8 cellular contexts compared by ENCODE assay signal in genomic region chr1:149887456-149888159, GRCh38. TPM values are rescaled to one million over a fixed set of nuclear protein-coding genes. Genes with fewer than 3 reads are reported as not detected.
DNase-seq lines count a peak whose midpoint lies in the region; ATAC-seq and TF ChIP-seq lines count a peak whose summit lies in the region.

No MANE protein-coding gene starts in this region.

- no peaks in the 10 kb centered on the region for H3K27me3 ChIP-seq in GM23338 (ENCODE audit: insufficient read depth)

- H3K4me3 ChIP-seq in GM23338 (peak overlapping the region; percentile 81), fibroblast of the aortic adventitia (ENCODE audit: low read depth, low read length) (peak overlapping the region; percentile 78)

- ATAC-seq in GM23338 (peak; percentile 55), natural killer cell (peak; percentile 59 to 80 (median 63))
- peak; percentile 55 for ATAC-seq in stimulated activated naive CD8-positive, alpha-beta T cell treated with anti-CD3 and anti-CD28 coated beads, Interleukin-15, Interleukin-2, amounts not matched to agents 100 U/mL and 50 U/mL, for 24 hours

- peak overlapping the region; percentile 100 for H3K27ac ChIP-seq in GM23338 (ENCODE audit: low read depth)

- H3K9me2 ChIP-seq in GM23338 (ENCODE audit: insufficient read depth): no peaks in the 10 kb centered on the region

- TF ChIP-seq CTCF in GM23338 (conservative IDR thresholded peaks at IDR 0.05; ENCODE audit: low read depth in 2 of 2): no peak
- no peak for TF ChIP-seq CTCF in fibroblast of the aortic adventitia (IDR thresholded peaks at IDR 0.05; ENCODE audit: insufficient read depth, low read length)
- no peak for TF ChIP-seq CTCF in natural killer cell (IDR thresholded peaks at IDR 0.05)

- no peaks in the 10 kb centered on the region for H3K9me3 Mint-ChIP-seq in GM23338
- H3K9me3 Mint-ChIP-seq in natural killer cell: no peaks in the 10 kb centered on the region

- no peak overlapping the region for H3K27ac Mint-ChIP-seq in GM23338
- H3K27ac Mint-ChIP-seq in natural killer cell: no peak overlapping the region

- H3K4me1 Mint-ChIP-seq in GM23338: peaks cover 7% of the 10 kb centered on the region; the same call in 2 of the 3 replicates
- no peaks in the 10 kb centered on the region for H3K4me1 Mint-ChIP-seq in natural killer cell

- H3K4me1 ChIP-seq in GM23338 (ENCODE audit: insufficient read depth): peaks cover 3% of the 10 kb centered on the region; the same call in 1 of the 2 replicates

- peaks cover 12% of the 10 kb centered on the region; the same call in 1 of the 2 replicates for H3F3A ChIP-seq in GM23338 (replicated peaks; ENCODE audit: low read depth)

- H3K36me3 Mint-ChIP-seq in GM23338 (ENCODE audit: low read depth) (no peaks in the 10 kb centered on the region), natural killer cell (no peaks in the 10 kb centered on the region)

- no peak overlapping the region for H3K4me3 Mint-ChIP-seq in GM23338
- H3K4me3 Mint-ChIP-seq in natural killer cell: no peak overlapping the region

- H4K20me1 ChIP-seq in GM23338 (replicated peaks; ENCODE audit: insufficient read depth): no peaks in the 10 kb centered on the region

- peak overlapping the region; percentile 92 for H3K4me2 ChIP-seq in GM23338

- DNase-seq in EH (ENCODE audit: low read depth): peak; percentile 99
- peak; percentile 98 for DNase-seq in GM23338 (ENCODE audit: low spot score)
- DNase-seq in LHCN-M2 (ENCODE audit: low read depth): peak; percentile 99
- DNase-seq in RPMI7951 (ENCODE audit: low read depth): peak; percentile 99
- peak; percentile 32 to 57 for DNase-seq in activated T-helper 1 cell treated with anti-CD3 and anti-CD28 coated beads, Interleukin-2, amount 50 U/mL, for 16 hours (ENCODE audit: low read depth in 1 of 2, low spot score in 1 of 2)
- DNase-seq in fibroblast of the aortic adventitia (ENCODE audit: low read depth): peak; percentile 99
- DNase-seq in natural killer cell: peak; percentile 74
- DNase-seq in stimulated activated naive CD8-positive, alpha-beta T cell treated with anti-CD3 and anti-CD28 coated beads, Interleukin-15, Interleukin-2, amounts not matched to agents 100 U/mL and 50 U/mL, for 24 hours: peak; percentile 74

- 0 out of 2 replicates have a peak, but pooled peaks cover 7% of the 10 kb centered on the region for H3K79me2 ChIP-seq in GM23338 (replicated peaks; ENCODE audit: insufficient read depth)

- intact Hi-C loops in natural killer cell (cut with micrococcal nuclease): loop anchor here (1.0 kb wide), 2 partner anchors 12 to 40 kb away; partner anchors contain the start of genes BOLA1 and SF3B4

- H3K27me3 Mint-ChIP-seq in GM23338 (ENCODE audit: insufficient read depth, low read depth, poor library complexity) (peaks cover 3% of the 10 kb centered on the region), natural killer cell (ENCODE audit: low read depth in 2 of 2) (no peaks in the 10 kb centered on the region)

- no peak overlapping the region for H2AFZ ChIP-seq in GM23338

- H3K36me3 ChIP-seq in GM23338 (ENCODE audit: insufficient read depth): no peaks in the 10 kb centered on the region

TF ChIP-seq in GM23338, 12 proteins besides CTCF, POLR2A, EP300 and RAD21:
- 0 out of 2 replicates have a peak, but pooled peaks have one; percentile 18 for TF ChIP-seq ETS1 (IDR thresholded peaks at IDR 0.05)
- TF ChIP-seq POLR2AphosphoS5 (IDR thresholded peaks at IDR 0.05; ENCODE audit: low read depth): peak; percentile 90
- no peak for TF ChIP-seq NANOG (IDR thresholded peaks at IDR 0.05; ENCODE audit: borderline replicate concordance)

RNA-seq across cellular contexts. Expression of gene BOLA1, which starts 11.8 kb away (rescaled TPM):
- 13.4 and 18.4 TPM in 2 replicates for total RNA-seq in GM23338 (2014; rRNA removed; shearing (Covaris generic))
- polyA plus RNA-seq in GM23338 (2016; fragmentation: Nextera tagmentation; extraction: Ambion mirVana): 23.1 and 26.2 TPM in 2 replicates
- total RNA-seq in LHCN-M2 (2014; rRNA removed): 14.4 and 18.5 TPM in 2 replicates
- polyA plus RNA-seq in LHCN-M2 (2012): 14.1 TPM
- total RNA-seq in RPMI7951 (2014; rRNA removed; shearing (Covaris generic)): 16.7 and 25.0 TPM in 2 replicates
- total RNA-seq in fibroblast of the aortic adventitia (ENCODE audit: low replicate concordance): 7.0 and 9.4 TPM in 2 replicates
- 1 to 10 TPM; 7.0 to 8.3 (median 7.9) TPM for total RNA-seq in natural killer cell

RNA-seq across cellular contexts. Expression of gene SV2A, which starts 30.0 kb away (rescaled TPM):
- 41.7 and 42.5 TPM in 2 replicates for total RNA-seq in GM23338 (2014; rRNA removed; shearing (Covaris generic))
- 17.3 and 17.8 TPM in 2 replicates for polyA plus RNA-seq in GM23338 (2016; fragmentation: Nextera tagmentation; extraction: Ambion mirVana)
- total RNA-seq in LHCN-M2 (2014; rRNA removed): 18.1 and 23.5 TPM in 2 replicates
- polyA plus RNA-seq in LHCN-M2 (2012): 20.3 TPM
- 11.4 and 12.7 TPM in 2 replicates for total RNA-seq in RPMI7951 (2014; rRNA removed; shearing (Covaris generic))
- 17.4 and 25.0 TPM in 2 replicates for total RNA-seq in fibroblast of the aortic adventitia (ENCODE audit: low replicate concordance)
- total RNA-seq in natural killer cell: 1 to 10 TPM in 2 of 3 donors, under 1 TPM in 1; 0.73 to 3.9 (median 1.3) TPM

RNA-seq across cellular contexts. Expression of gene SF3B4, which starts 40.0 kb away (rescaled TPM):
- 48.7 and 49.2 TPM in 2 replicates for total RNA-seq in GM23338 (2014; rRNA removed; shearing (Covaris generic))
- polyA plus RNA-seq in GM23338 (2016; fragmentation: Nextera tagmentation; extraction: Ambion mirVana): 84.0 and 85.7 TPM in 2 replicates
- total RNA-seq in LHCN-M2 (2014; rRNA removed) (25.4 and 28.9 TPM in 2 replicates), fibroblast of the aortic adventitia (ENCODE audit: low replicate concordance) (2.8 and 24.9 TPM in 2 replicates), natural killer cell (10 to 100 TPM; 67.3 to 73.7 (median 68.5) TPM)
- polyA plus RNA-seq in LHCN-M2 (2012): 85.2 TPM
- 22.0 and 33.2 TPM in 2 replicates for total RNA-seq in RPMI7951 (2014; rRNA removed; shearing (Covaris generic))

RNA-seq across cellular contexts. Expression of gene MTMR11, which starts 49.1 kb away (rescaled TPM):
- total RNA-seq in GM23338 (2014; rRNA removed; shearing (Covaris generic)): 1.8 and 2.4 TPM in 2 replicates
- 2.1 and 3.6 TPM in 2 replicates for polyA plus RNA-seq in GM23338 (2016; fragmentation: Nextera tagmentation; extraction: Ambion mirVana)
- 6.0 and 7.6 TPM in 2 replicates for total RNA-seq in LHCN-M2 (2014; rRNA removed)
- 8.3 TPM for polyA plus RNA-seq in LHCN-M2 (2012)
- 5.2 and 6.1 TPM in 2 replicates for total RNA-seq in RPMI7951 (2014; rRNA removed; shearing (Covaris generic))
- total RNA-seq in fibroblast of the aortic adventitia (ENCODE audit: low replicate concordance): 7.3 and 22.1 TPM in 2 replicates
- 1 to 10 TPM; 1.8 to 3.0 (median 2.9) TPM for total RNA-seq in natural killer cell

Comparison
In these comparisons a context has a peak if more than half of its experiments do, and no peak if none do; other contexts are left out.
1. Peak in every context shown above with its lines: DNase-seq, ATAC-seq, H3K4me3 ChIP-seq and H3K27ac ChIP-seq.
2. DNase-seq: peak in every context shown above with its lines; median percentile 99 in EH; 99 in LHCN-M2; 99 in RPMI7951; 99 in fibroblast of the aortic adventitia; 98 in GM23338; 74 in natural killer cell; 74 in stimulated activated naive CD8-positive, alpha-beta T cell treated with anti-CD3 and anti-CD28 coated beads, Interleukin-15, Interleukin-2, amounts not matched to agents 100 U/mL and 50 U/mL, for 24 hours; 44 in activated T-helper 1 cell treated with anti-CD3 and anti-CD28 coated beads, Interleukin-2, amount 50 U/mL, for 16 hours.